Comparison of ENCODE assay signal across 14 cellular contexts in the genomic region with DNA sequence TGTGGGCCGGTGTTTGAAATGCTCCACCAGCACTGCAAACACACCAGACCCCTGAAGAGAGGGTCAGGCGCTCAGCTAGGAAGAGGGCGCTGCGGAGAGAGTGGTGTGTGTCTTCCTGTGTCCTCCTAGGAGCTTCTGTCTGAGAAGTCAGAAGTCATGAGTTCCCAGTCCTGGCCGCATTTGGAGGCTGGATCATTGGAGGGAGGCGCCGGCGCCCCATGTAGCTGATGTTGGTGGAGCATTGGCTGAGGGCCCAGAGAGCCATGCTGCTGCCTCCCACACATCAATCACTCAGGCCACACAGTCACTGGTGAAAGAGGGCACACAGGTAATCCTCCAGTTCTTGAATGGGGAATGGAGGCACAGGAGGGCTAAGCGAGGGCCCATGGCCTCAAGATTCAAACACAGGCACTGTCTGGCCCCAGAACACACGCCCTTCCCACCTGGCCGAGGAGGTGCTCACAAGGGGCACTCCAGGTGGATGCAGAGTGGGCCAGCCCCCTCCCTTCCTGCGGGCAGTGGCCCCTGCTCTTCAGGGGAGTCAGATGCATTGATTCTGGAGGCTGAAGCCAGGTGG.
DNase-seq lines count a peak whose midpoint lies in the region; ATAC-seq and TF ChIP-seq lines count a peak whose summit lies in the region.
"Had no signal": no experiment of that assay in that cellular context is flagged by ENCODE, and none has a peak within 500 bp of the region (broad histone marks: within the 10 kb centered on the region; RNA-seq: fewer than 3 reads in every experiment).

No MANE protein-coding gene starts in this region.

- dilution Hi-C loops in IMR-90 (cut with HindIII; ENCODE audit: low sequenced_read_pairs, unreplicated experiment), result no loop called here

- peak overlapping the region; percentile 51 for H2AFZ ChIP-seq in IMR-90 (replicated peaks; ENCODE audit: low read length, poor library complexity)
- no peak overlapping the region for H2AFZ ChIP-seq in osteoblast (ENCODE audit: low read length)
- H2AFZ ChIP-seq: GM23338 had no signal

- no CpG with 5 or more reads among the region's 12 CpGs for WGBS in IMR-90 (ENCODE audit: extremely low coverage in 2 of 2, insufficient read length in 1 of 2), 2 experiments

- POLR2A ChIA-PET in IMR-90 (lab: Charles Lee; ENCODE audit: unreplicated experiment), result no interaction called here

- no peak overlapping the region for H3K18ac ChIP-seq in IMR-90 (ENCODE audit: low read depth, low read length)

- in situ Hi-C loops in IMR-90 (cut with MboI; ENCODE audit: low sequenced_read_pairs), result no loop called here

- no TSS peak for BruUV-seq in IMR-90 (replicated peaks; lab: Mats Ljungman, UMichigan)

- no peak overlapping the region for H2AK9ac ChIP-seq in IMR-90 (replicated peaks; ENCODE audit: low read depth, low read length, poor library complexity)

- H4K5ac ChIP-seq in IMR-90 (ENCODE audit: low read depth, low read length), result no peak overlapping the region

- H3K27ac Mint-ChIP-seq in chondrocyte (ENCODE audit: unreplicated experiment), result no peak overlapping the region
- H3K27ac Mint-ChIP-seq in stimulated activated naive B cell treated with anti-CD40 and anti-IgM and Interleukin-4, amounts not matched to agents 10 μg/mL and 1 μg/mL and 100 μg/mL, for 72 hours, result peak overlapping the region; percentile 32
- H3K27ac Mint-ChIP-seq in activated naive CD8-positive, alpha-beta T cell treated with anti-CD3 and anti-CD28 coated beads for 36 hours, result no peak overlapping the region
- H3K27ac Mint-ChIP-seq: CD4-positive, alpha-beta T cell; GM23338 had no signal

- no peak overlapping the region for H4K8ac ChIP-seq in IMR-90 (ENCODE audit: low read depth in 2 of 2, low read length in 2 of 2)

- no peak overlapping the region for H2AK5ac ChIP-seq in IMR-90 (ENCODE audit: low read depth, low read length)

- H3K4ac ChIP-seq in IMR-90 (ENCODE audit: low read depth, low read length), result no peak overlapping the region

- H4K20me1 ChIP-seq in IMR-90 (ENCODE audit: insufficient read depth, low read length) (0 out of 2 replicates have a peak, but pooled peaks cover 3% of the 10 kb centered on the region), osteoblast (ENCODE audit: insufficient read depth, low read length) (no peaks in the 10 kb centered on the region)

- no peak overlapping the region for H2BK15ac ChIP-seq in IMR-90 (ENCODE audit: low read depth, low read length)

- no peaks in the 10 kb centered on the region for H3K27me3 ChIP-seq in IMR-90 (ENCODE audit: control insufficient read depth, insufficient read depth, low read length)
- no peaks in the 10 kb centered on the region for H3K27me3 ChIP-seq in osteoblast (ENCODE audit: insufficient read depth, low read length)
- H3K27me3 ChIP-seq: BE2C had no signal

- no peak for ATAC-seq in IMR-90 (ENCODE audit: low read depth)
- no peak for ATAC-seq in stimulated activated naive B cell treated with anti-CD40 and anti-IgM and Interleukin-4, amounts not matched to agents 10 μg/mL and 1 μg/mL and 100 μg/mL, for 72 hours (replicated peaks)
- ATAC-seq in GM21576 (IDR thresholded peaks at IDR 0.05; ENCODE audit: unreplicated experiment), result no peak

- H3K14ac ChIP-seq in IMR-90 (replicated peaks; ENCODE audit: low read depth, low read length), result no peak overlapping the region

- H3K27me3 Mint-ChIP-seq in chondrocyte (ENCODE audit: low read depth), result peaks cover 3% of the 10 kb centered on the region
- no peaks in the 10 kb centered on the region for H3K27me3 Mint-ChIP-seq in stimulated activated naive B cell treated with anti-CD40 and anti-IgM and Interleukin-4, amounts not matched to agents 10 μg/mL and 1 μg/mL and 100 μg/mL, for 72 hours
- no peaks in the 10 kb centered on the region for H3K27me3 Mint-ChIP-seq in activated naive CD8-positive, alpha-beta T cell treated with anti-CD3 and anti-CD28 coated beads for 36 hours
- H3K27me3 Mint-ChIP-seq: CD4-positive, alpha-beta T cell had no signal

- no peak overlapping the region for H2BK5ac ChIP-seq in IMR-90 (ENCODE audit: low read depth, low read length, poor library complexity, severe bottlenecking)

- no peak overlapping the region for H3K23ac ChIP-seq in IMR-90 (ENCODE audit: low read depth, low read length)

- H3K56ac ChIP-seq in IMR-90 (ENCODE audit: extremely low read depth, insufficient read depth, low read length), result no peak overlapping the region

- H3K4me1 Mint-ChIP-seq in chondrocyte (ENCODE audit: low read depth), result peaks cover 2% of the 10 kb centered on the region
- peaks cover 17 to 18% of the 10 kb centered on the region in 2 donors for H3K4me1 Mint-ChIP-seq in stimulated activated naive B cell treated with anti-CD40 and anti-IgM and Interleukin-4, amounts not matched to agents 10 μg/mL and 1 μg/mL and 100 μg/mL, for 72 hours
- no peaks in the 10 kb centered on the region for H3K4me1 Mint-ChIP-seq in activated naive CD8-positive, alpha-beta T cell treated with anti-CD3 and anti-CD28 coated beads for 36 hours
- H3K4me1 Mint-ChIP-seq: GM23338 had no signal

- H3K9me3 Mint-ChIP-seq in chondrocyte (ENCODE audit: low read depth), result peaks cover 6% of the 10 kb centered on the region
- peaks cover 10 to 12% of the 10 kb centered on the region in 2 donors for H3K9me3 Mint-ChIP-seq in stimulated activated naive B cell treated with anti-CD40 and anti-IgM and Interleukin-4, amounts not matched to agents 10 μg/mL and 1 μg/mL and 100 μg/mL, for 72 hours
- peaks cover 8% of the 10 kb centered on the region for H3K9me3 Mint-ChIP-seq in activated naive CD8-positive, alpha-beta T cell treated with anti-CD3 and anti-CD28 coated beads for 36 hours

- no peak overlapping the region for H2BK120ac ChIP-seq in IMR-90 (ENCODE audit: low read depth, low read length)

- 0 out of 2 replicates have a peak, but pooled peaks cover 6% of the 10 kb centered on the region for H3K9me1 ChIP-seq in IMR-90 (ENCODE audit: insufficient read depth, low read length)

- H3K4me1 ChIP-seq in IMR-90 (ENCODE audit: control insufficient read depth, insufficient read depth, low read length), result peaks cover 9% of the 10 kb centered on the region
- H3K4me1 ChIP-seq in osteoblast (ENCODE audit: insufficient read depth, low read length), result peaks cover 4% of the 10 kb centered on the region
- H3K4me1 ChIP-seq: BE2C, Caco-2 had no signal

- TF ChIP-seq RAD21 in IMR-90 (IDR thresholded peaks at IDR 0.05; ENCODE audit: low read length), result no peak

- no peak overlapping the region for H3K27ac ChIP-seq in IMR-90 (ENCODE audit: insufficient read depth, low read length)
- H3K27ac ChIP-seq in osteoblast (ENCODE audit: low read depth, low read length), result no peak overlapping the region
- H3K27ac ChIP-seq: HL-60 had no signal

- no peaks in the 10 kb centered on the region for H3K36me3 ChIP-seq in IMR-90 (ENCODE audit: control insufficient read depth, insufficient read depth, low read length)
- H3K36me3 ChIP-seq in osteoblast (ENCODE audit: insufficient read depth, low read length), result no peaks in the 10 kb centered on the region
- H3K36me3 ChIP-seq: BE2C had no signal

- TF ChIP-seq POLR2A in IMR-90 (IDR thresholded peaks at IDR 0.05; ENCODE audit: low read depth, low read length), result no peak

- H3K9ac ChIP-seq in IMR-90 (ENCODE audit: low read depth, low read length), result no peak overlapping the region

- H2BK20ac ChIP-seq in IMR-90 (ENCODE audit: low read depth, low read length), result no peak overlapping the region

- DNase-seq in IMR-90 (no peak), chondrocyte (ENCODE audit: low spot score) (peak; percentile 65), osteoblast (ENCODE audit: insufficient read length, low spot score, missing footprints) (peak; percentile 73), cerebellar cortex (ENCODE audit: low spot score) (no peak)
- DNase-seq in stimulated activated naive B cell treated with anti-CD40 and anti-IgM and Interleukin-4, amounts not matched to agents 10 μg/mL and 1 μg/mL and 100 μg/mL, for 72 hours, result no peak
- no peak for DNase-seq in activated naive CD8-positive, alpha-beta T cell treated with anti-CD3 and anti-CD28 coated beads for 36 hours
- DNase-seq: C1 segment of cervical spinal cord; CD4-positive, alpha-beta T cell; GDM1 had no signal

- no peak overlapping the region for H4K91ac ChIP-seq in IMR-90 (ENCODE audit: insufficient read depth, low read depth, low read length)

- no peak for TF ChIP-seq CTCF in IMR-90 (conservative IDR thresholded peaks at IDR 0.05; ENCODE audit: low read depth, low read length)
- no peak for TF ChIP-seq CTCF in chondrocyte (IDR thresholded peaks at IDR 0.05)
- TF ChIP-seq CTCF in osteoblast (IDR thresholded peaks at IDR 0.05; ENCODE audit: extremely low read depth, low read depth, low read length), result no peak

- H3K36me3 Mint-ChIP-seq in chondrocyte (ENCODE audit: low read depth), result no peaks in the 10 kb centered on the region
- H3K36me3 Mint-ChIP-seq in stimulated activated naive B cell treated with anti-CD40 and anti-IgM and Interleukin-4, amounts not matched to agents 10 μg/mL and 1 μg/mL and 100 μg/mL, for 72 hours, result peaks cover 2 to 8% of the 10 kb centered on the region in 2 donors
- peaks cover 9% of the 10 kb centered on the region for H3K36me3 Mint-ChIP-seq in activated naive CD8-positive, alpha-beta T cell treated with anti-CD3 and anti-CD28 coated beads for 36 hours

- H3K4me2 ChIP-seq in IMR-90 (ENCODE audit: low read depth, low read length) (no peak overlapping the region), osteoblast (ENCODE audit: insufficient read depth, low read length) (no peak overlapping the region)
- H3K4me2 ChIP-seq: GM23338 had no signal

- no peak overlapping the region for H3K4me3 Mint-ChIP-seq in chondrocyte (ENCODE audit: unreplicated experiment)
- no peak overlapping the region for H3K4me3 Mint-ChIP-seq in stimulated activated naive B cell treated with anti-CD40 and anti-IgM and Interleukin-4, amounts not matched to agents 10 μg/mL and 1 μg/mL and 100 μg/mL, for 72 hours
- H3K4me3 Mint-ChIP-seq in activated naive CD8-positive, alpha-beta T cell treated with anti-CD3 and anti-CD28 coated beads for 36 hours, result no peak overlapping the region
- H3K4me3 Mint-ChIP-seq: CD4-positive, alpha-beta T cell; GM23338 had no signal

- H3K9me3 ChIP-seq in IMR-90 (ENCODE audit: control insufficient read depth, insufficient read depth, low read length) (no peaks in the 10 kb centered on the region), osteoblast (ENCODE audit: low read depth, low read length) (no peaks in the 10 kb centered on the region)
- H3K9me3 ChIP-seq: BE2C, Caco-2 had no signal

- intact Hi-C loops in IMR-90 (cut with micrococcal nuclease), result no loop called here

- CTCF ChIA-PET in IMR-90 (lab: Yijun Ruan, JAX), result no interaction called here

- H3K79me1 ChIP-seq in IMR-90 (ENCODE audit: low read depth in 1 of 2, low read length in 2 of 2), result no peaks in the 10 kb centered on the region

- H3K4me3 ChIP-seq in IMR-90 (ENCODE audit: insufficient read depth, low read depth, low read length) (no peak overlapping the region), osteoblast (ENCODE audit: insufficient read depth, low read length) (no peak overlapping the region)
- H3K4me3 ChIP-seq: GM23338 had no signal

- H3K79me2 ChIP-seq in osteoblast (ENCODE audit: insufficient read depth, low read length), result no peaks in the 10 kb centered on the region

TF ChIP-seq in IMR-90, 13 proteins besides CTCF, POLR2A, EP300 and RAD21 (continues in another document):
- TF ChIP-seq NFE2L2 (IDR thresholded peaks at IDR 0.05; ENCODE audit: low read depth, low read length) (no peak), BHLHE40 (IDR thresholded peaks at IDR 0.05; ENCODE audit: low read depth, low read length) (no peak)

Comparison
In these comparisons a context has a peak if more than half of its experiments do, and no peak if none do; other contexts are left out.
1. DNase-seq: peak in chondrocyte (single experiment) and osteoblast (single experiment); none in IMR-90 (single experiment), stimulated activated naive B cell treated with anti-CD40 and anti-IgM and Interleukin-4, amounts not matched to agents 10 μg/mL and 1 μg/mL and 100 μg/mL, for 72 hours (single experiment), activated naive CD8-positive, alpha-beta T cell treated with anti-CD3 and anti-CD28 coated beads for 36 hours (single experiment) and cerebellar cortex (single experiment).